In genomic region chr7:155713382-155713781, GRCh38 we compare ENCODE assay signal across 1 cellular context.
TF ChIP-seq lines count a peak whose summit lies in the region.

No MANE protein-coding gene starts in this region.

TF ChIP-seq in GM23338, 12 proteins besides CTCF, POLR2A, EP300 and RAD21 (continued from another document):
- TF ChIP-seq ZNF462 (CRISPR knock-in tag; IDR thresholded peaks at IDR 0.05): no peak
- TF ChIP-seq STAT1 (IDR thresholded peaks at IDR 0.05; ENCODE audit: unreplicated experiment): no peak
